In the genomic region with DNA sequence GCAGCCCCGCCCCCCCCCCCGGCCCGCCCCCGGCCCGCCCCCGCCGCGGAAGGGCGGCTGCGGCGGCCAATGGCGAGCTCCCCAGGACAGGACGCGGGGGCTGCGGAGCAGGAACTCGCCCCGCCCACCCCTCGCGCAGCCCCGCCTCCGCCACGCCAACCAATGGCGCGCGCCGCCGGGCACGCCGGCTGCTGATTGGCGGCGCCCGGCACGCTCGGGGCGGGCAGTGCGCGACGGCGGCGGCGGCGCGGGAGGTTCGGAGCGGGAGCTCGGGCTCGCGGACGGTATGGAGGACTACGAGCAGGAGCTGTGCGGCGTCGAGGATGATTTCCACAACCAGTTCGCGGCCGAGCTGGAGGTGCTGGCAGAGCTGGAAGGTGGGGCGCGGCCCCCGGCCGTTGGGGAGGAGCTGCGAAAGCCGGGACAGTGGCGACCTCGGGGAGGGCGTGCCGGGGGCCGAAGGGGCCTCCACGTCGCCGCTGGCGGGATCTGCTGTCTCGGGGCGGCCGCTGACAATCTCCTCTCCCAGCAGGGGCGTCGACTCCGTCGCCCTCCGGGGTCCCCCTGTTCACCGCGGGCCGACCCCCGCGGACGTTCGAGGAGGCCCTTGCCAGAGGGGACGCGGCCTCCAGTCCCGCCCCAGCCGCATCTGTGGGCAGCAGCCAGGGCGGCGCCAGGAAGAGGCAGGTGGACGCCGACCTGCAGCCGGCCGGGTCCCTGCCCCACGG, we compare ENCODE assay signal across 8 cellular contexts. TPM values are rescaled to one million over a fixed set of nuclear protein-coding genes. Genes with fewer than 3 reads are reported as not detected.
DNase-seq lines count a peak whose midpoint lies in the region; ATAC-seq and TF ChIP-seq lines count a peak whose summit lies in the region.

A gene (plus strand): TSS at position 222 of the 728 bp plus-strand sequence. CDS start 65 bp downstream, at position 287.

- no peak for TF ChIP-seq CTCF in AG04450 (IDR thresholded peaks at IDR 0.05; ENCODE audit: low read depth, low read length)

- ATAC-seq in GM19023 (IDR thresholded peaks at IDR 0.05; ENCODE audit: unreplicated experiment) (peak; percentile 71), HG03196 (IDR thresholded peaks at IDR 0.05; ENCODE audit: unreplicated experiment) (peak; percentile 59)

- CTCF ChIA-PET in AG04450 (lab: Charles Lee): interaction anchor here (0.6 to 0.8 kb wide), 2 partner anchors 73 to 76 kb away, joined by 3 read pairs; no protein-coding TSS in a partner anchor

- H3K27ac ChIP-seq in AG04450 (ENCODE audit: low read depth, low read length): no peak within 1 kb of the TSS

- no peaks in the 10 kb centered on the region for H3K27me3 ChIP-seq in AG04450 (ENCODE audit: control insufficient read depth, insufficient read depth, low read length)

- POLR2A ChIA-PET in AG04450 (lab: Yijun Ruan, JAX): interaction anchor here (0.6 to 1.6 kb wide), 8 partner anchors 13 to 181 kb away, joined by 3 to 5 read pairs (median 4); a partner anchor contains a TSS

- no peaks in the 10 kb centered on the region; the same call in 1 of the 2 replicates for H3K9me3 ChIP-seq in AG04450 (ENCODE audit: control insufficient read depth, insufficient read depth, low read length)

- H3K4me3 ChIP-seq in AG04450 (ENCODE audit: low read depth, low read length): peak within 1 kb of the TSS; percentile 86

- DNase-seq in AG04450 (ENCODE audit: low read depth, low spot score): peak; percentile 61
- peak; percentile 80 for DNase-seq in NCI-H226
- DNase-seq in activated CD4-positive, CD25-positive, alpha-beta regulatory T cell treated with anti-CD3 and anti-CD28 coated beads, Interleukin-2, amount 50 U/mL, for 16 hours (ENCODE audit: low read depth, low spot score): peak; percentile 85
- DNase-seq in central memory CD4-positive, alpha-beta T cell: peak; percentile 93
- peak; percentile 86 for DNase-seq in inferior parietal cortex (ENCODE audit: extremely low spot score)
- peak; percentile 67 for DNase-seq in smooth muscle cell of the brain vasculature (ENCODE audit: low read depth, low spot score)

RNA-seq across cellular contexts. Expression of the gene that starts here (rescaled TPM):
- 1.1 and 2.1 TPM in 2 replicates for polyA plus RNA-seq in AG04450 (2011; rRNA removed)
- polyA minus RNA-seq in AG04450 (2011; rRNA and poly(A)+ RNA removed): 1.3 and 1.4 TPM in 2 replicates
